Comparison of ENCODE assay signal across 8 cellular contexts in the genomic region with DNA sequence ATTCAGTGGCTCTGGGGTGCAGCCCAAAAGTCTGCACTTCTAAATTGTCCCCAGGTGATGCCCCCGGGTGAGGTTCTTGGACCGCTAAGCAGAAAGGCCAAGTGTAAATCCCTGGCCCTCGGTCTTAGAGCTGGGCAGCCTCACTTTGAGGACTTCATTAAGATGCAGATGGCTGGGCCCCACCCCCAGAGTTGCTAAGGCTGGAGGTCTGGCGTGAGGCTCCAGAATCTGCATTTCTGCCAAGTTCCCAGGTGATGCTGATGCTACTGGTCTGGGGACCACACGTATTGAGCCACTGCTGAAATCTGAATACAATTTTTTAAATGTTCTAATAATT. TPM values are rescaled to one million over a fixed set of nuclear protein-coding genes. Genes with fewer than 3 reads are reported as not detected.
DNase-seq lines count a peak whose midpoint lies in the region; ATAC-seq and TF ChIP-seq lines count a peak whose summit lies in the region.

No MANE protein-coding gene starts in this region.

- H3K4me3 Mint-ChIP-seq in memory B cell = peak overlapping the region; percentile 100

- no peaks in the 10 kb centered on the region for H3K27me3 Mint-ChIP-seq in memory B cell

- H3K4me1 Mint-ChIP-seq in memory B cell = peaks cover 27% of the 10 kb centered on the region

- in situ Hi-C loops in astrocyte of the spinal cord (cut with HindIII; ENCODE audit: low sequenced_read_pairs) = no loop called here

- ATAC-seq in memory B cell (ENCODE audit: low read depth) = no peak

- no peak overlapping the region for H3K27ac ChIP-seq in uterus

- no peaks in the 10 kb centered on the region for H3K9me3 ChIP-seq in uterus

- no peak for TF ChIP-seq POLR2A in uterus (IDR thresholded peaks at IDR 0.05)

- no peaks in the 10 kb centered on the region for H3K27me3 ChIP-seq in uterus

- TF ChIP-seq CTCF in astrocyte of the spinal cord (IDR thresholded peaks at IDR 0.05; ENCODE audit: low read depth, low read length) = no peak
- TF ChIP-seq CTCF in uterus (IDR thresholded peaks at IDR 0.05) = no peak

- H3K4me3 ChIP-seq in astrocyte of the spinal cord (ENCODE audit: low read depth, low read length) (peak overlapping the region; percentile 62), uterus (peak overlapping the region in 1 of 2 donors; percentile 92)

- H3K36me3 Mint-ChIP-seq in memory B cell = no peaks in the 10 kb centered on the region

- no peaks in the 10 kb centered on the region for H3K4me1 ChIP-seq in uterus

- H3K36me3 ChIP-seq in uterus = no peaks in the 10 kb centered on the region

- DNase-seq in stimulated activated CD4-positive, alpha-beta T cell treated with anti-CD3 and anti-CD28 coated beads, Interleukin-15, amount 100 ng/mL, for 24 hours = peak; percentile 10
- no peak for DNase-seq in stimulated activated CD4-positive, alpha-beta T cell treated with anti-CD3 and anti-CD28 coated beads, Interleukin-1b, Interleukin-23, amount 100 ng/mL, for 48 hours
- no peak for DNase-seq in astrocyte of the spinal cord (ENCODE audit: low read depth, low spot score)
- DNase-seq in memory B cell (ENCODE audit: low spot score in 2 of 2) = no peak
- peak; percentile 15 to 18 for DNase-seq in uterus
- no peak for DNase-seq in NCI-H2081 treated with DMSO at 0.1 percent for 48 hours (lab: John Stamatoyannopoulos, UW)
- DNase-seq in retina = no peak
- DNase-seq in NCI-H1417 treated with DMSO at 0.1 percent for 48 hours (lab: John Stamatoyannopoulos, UW) = no peak

- no peaks in the 10 kb centered on the region for H3K9me3 Mint-ChIP-seq in memory B cell

- peak overlapping the region; percentile 92 for H3K27ac Mint-ChIP-seq in memory B cell

- intact Hi-C loops in uterus (cut with DNase I; ENCODE audit: low total_unique reads) = no loop called here

RNA-seq across cellular contexts. Expression of a gene that starts 0.7 kb away (rescaled TPM):
- 10 to 100 TPM in 3 of 4 donors, 1 to 10 TPM in 1; 6.2 to 41.4 (median 26.6) TPM for total RNA-seq in uterus

Comparison
In these comparisons a context has a peak if more than half of its experiments do, and no peak if none do; other contexts are left out.
1. DNase-seq: peak in stimulated activated CD4-positive, alpha-beta T cell treated with anti-CD3 and anti-CD28 coated beads, Interleukin-15, amount 100 ng/mL, for 24 hours (single experiment) and uterus (2 of 2); none in stimulated activated CD4-positive, alpha-beta T cell treated with anti-CD3 and anti-CD28 coated beads, Interleukin-1b, Interleukin-23, amount 100 ng/mL, for 48 hours (single experiment), astrocyte of the spinal cord (single experiment), memory B cell (0 of 2), NCI-H2081 treated with DMSO at 0.1 percent for 48 hours (single experiment), retina (single experiment) and NCI-H1417 treated with DMSO at 0.1 percent for 48 hours (single experiment).